In the genomic region with DNA sequence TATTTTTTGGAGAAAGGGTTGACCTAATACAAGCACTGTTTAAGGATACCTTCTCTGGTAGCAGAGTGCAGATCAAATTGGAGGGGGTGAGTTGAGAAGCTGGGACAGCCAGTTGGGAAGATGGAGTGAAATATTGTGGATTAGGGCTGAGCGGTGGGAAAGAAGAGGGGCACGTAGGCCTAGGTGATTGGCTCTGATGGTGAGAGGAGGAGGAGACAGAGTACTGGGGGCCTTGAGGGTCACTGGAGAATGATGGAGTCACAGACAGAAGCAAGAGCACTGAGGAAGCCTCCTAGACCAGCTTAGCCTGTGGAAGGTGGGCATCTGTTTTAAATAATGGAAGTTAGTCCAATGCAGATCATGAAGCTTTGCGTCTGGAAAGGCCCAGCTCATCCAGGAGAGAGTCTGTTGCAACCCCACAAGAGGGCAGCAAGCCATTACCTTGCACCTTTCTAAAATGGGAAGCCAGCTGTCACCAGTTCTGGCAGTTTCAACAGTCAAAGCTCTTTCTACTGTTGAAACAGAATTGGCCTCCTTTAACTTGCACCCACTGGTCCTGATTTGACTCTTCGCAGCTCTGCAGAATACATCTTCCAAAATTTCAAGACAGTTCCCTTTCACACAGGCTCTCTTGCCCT, we compare ENCODE assay signal across 9 cellular contexts. TPM values are rescaled to one million over a fixed set of nuclear protein-coding genes. Genes with fewer than 3 reads are reported as not detected.
DNase-seq lines count a peak whose midpoint lies in the region; ATAC-seq and TF ChIP-seq lines count a peak whose summit lies in the region.
"Had no signal": no experiment of that assay in that cellular context is flagged by ENCODE, and none has a peak within 500 bp of the region (broad histone marks: within the 10 kb centered on the region; RNA-seq: fewer than 3 reads in every experiment).

No MANE protein-coding gene starts in this region.

- TF ChIP-seq CTCF in C4-2B (conservative IDR thresholded peaks at IDR 0.05), result peak; percentile 74
- peak; percentile 72 for TF ChIP-seq CTCF in kidney epithelial cell (IDR thresholded peaks at IDR 0.05; ENCODE audit: insufficient read depth, low read length, poor library complexity, severe bottlenecking)

- H3K36me3 ChIP-seq in kidney epithelial cell (ENCODE audit: control insufficient read depth, insufficient read depth, low read length), result no peaks in the 10 kb centered on the region
- H3K36me3 ChIP-seq: suprapubic skin had no signal

- no peak overlapping the region for H3K27ac ChIP-seq in C4-2B
- H3K27ac ChIP-seq: suprapubic skin had no signal

- H3K4me3 ChIP-seq in kidney epithelial cell (ENCODE audit: low read depth, low read length), result no peak overlapping the region
- H3K4me3 ChIP-seq: suprapubic skin had no signal

- peaks cover 2% of the 10 kb centered on the region for H3K27me3 ChIP-seq in kidney epithelial cell (ENCODE audit: control insufficient read depth, insufficient read depth, low read length)
- H3K27me3 ChIP-seq: suprapubic skin had no signal

- TF ChIP-seq POLR2A in GM18505 (IDR thresholded peaks at IDR 0.05; ENCODE audit: borderline replicate concordance, extremely low read depth, insufficient read depth, insufficient read length), result no peak

- DNase-seq in NCI-H524 (lab: John Stamatoyannopoulos, UW) (peak; percentile 61 to 87), amniotic stem cell (lab: John Stamatoyannopoulos, UW) (peak; percentile 35), kidney epithelial cell (ENCODE audit: low read depth) (no peak), NCI-H187 (lab: John Stamatoyannopoulos, UW) (no peak)

- ATAC-seq in GM18505 (IDR thresholded peaks at IDR 0.05; ENCODE audit: unreplicated experiment) (peak; percentile 41), GM18909 (IDR thresholded peaks at IDR 0.05; ENCODE audit: poor library complexity, unreplicated experiment) (no peak), GM21786 (IDR thresholded peaks at IDR 0.05; ENCODE audit: unreplicated experiment) (no peak)

RNA-seq across cellular contexts. Expression of a gene that starts 11.8 kb away (rescaled TPM):
- total RNA-seq in kidney epithelial cell, result 0.07 TPM in 1 of 2 replicates, not detected in the other

RNA-seq across cellular contexts. Expression of a gene that starts 13.3 kb away (rescaled TPM):
- total RNA-seq in kidney epithelial cell, result 3.8 and 11.4 TPM in 2 replicates

RNA-seq across cellular contexts. Expression of a gene that starts 18.8 kb away (rescaled TPM):
- 9.7 and 19.7 TPM in 2 replicates for total RNA-seq in kidney epithelial cell

RNA-seq across cellular contexts. Expression of a gene that starts 33.6 kb away (rescaled TPM):
- total RNA-seq in kidney epithelial cell, result 55.9 and 59.3 TPM in 2 replicates

Comparison
In these comparisons a context has a peak if more than half of its experiments do, and no peak if none do; other contexts are left out.
1. DNase-seq: peak in NCI-H524 (2 of 2) and amniotic stem cell (single experiment); none in kidney epithelial cell (single experiment) and NCI-H187 (0 of 2).